12 cellular contexts compared by ENCODE assay signal in genomic region chr22:21074092-21074715, GRCh38. TPM values are rescaled to one million over a fixed set of nuclear protein-coding genes. Genes with fewer than 3 reads are reported as not detected.
DNase-seq lines count a peak whose midpoint lies in the region; ATAC-seq and TF ChIP-seq lines count a peak whose summit lies in the region.
"Had no signal": no experiment of that assay in that cellular context is flagged by ENCODE, and none has a peak within 500 bp of the region (broad histone marks: within the 10 kb centered on the region; RNA-seq: fewer than 3 reads in every experiment).

No MANE protein-coding gene starts in this region.

- ATAC-seq in T-helper 17 cell (peak; percentile 32), HG03175 (IDR thresholded peaks at IDR 0.05; ENCODE audit: unreplicated experiment) (no peak)
- ATAC-seq in activated CD8-positive, alpha-beta T cell treated with anti-CD3 and anti-CD28 coated beads for 36 hours, result no peak

- H3K27me3 Mint-ChIP-seq in T-helper 17 cell, result peaks cover 11% of the 10 kb centered on the region
- H3K27me3 Mint-ChIP-seq in activated CD4-positive, alpha-beta memory T cell treated with anti-CD3 and anti-CD28 coated beads, Interleukin-2, amount 10 ng/mL, durations not matched to agents 7 days and 5 days, result peaks cover 1% of the 10 kb centered on the region
- H3K27me3 Mint-ChIP-seq in activated CD8-positive, alpha-beta T cell treated with anti-CD3 and anti-CD28 coated beads for 36 hours, result no peaks in the 10 kb centered on the region

- H3K36me3 Mint-ChIP-seq in T-helper 17 cell (ENCODE audit: low read depth), result no peaks in the 10 kb centered on the region
- H3K36me3 Mint-ChIP-seq in activated CD4-positive, alpha-beta memory T cell treated with anti-CD3 and anti-CD28 coated beads, Interleukin-2, amount 10 ng/mL, durations not matched to agents 7 days and 5 days (ENCODE audit: low read depth), result no peaks in the 10 kb centered on the region
- H3K36me3 Mint-ChIP-seq in activated CD8-positive, alpha-beta T cell treated with anti-CD3 and anti-CD28 coated beads for 36 hours (ENCODE audit: low read depth), result no peaks in the 10 kb centered on the region

- H3K27ac Mint-ChIP-seq in T-helper 17 cell, result no peak overlapping the region
- H3K27ac Mint-ChIP-seq in activated CD4-positive, alpha-beta memory T cell treated with anti-CD3 and anti-CD28 coated beads, Interleukin-2, amount 10 ng/mL, durations not matched to agents 7 days and 5 days, result no peak overlapping the region
- no peak overlapping the region for H3K27ac Mint-ChIP-seq in activated CD8-positive, alpha-beta T cell treated with anti-CD3 and anti-CD28 coated beads for 36 hours

- intact Hi-C loops in activated CD8-positive, alpha-beta T cell treated with anti-CD3 and anti-CD28 coated beads for 36 hours (cut with micrococcal nuclease), result no loop called here

- no peak overlapping the region for H3K4me3 ChIP-seq in AG04449 (ENCODE audit: low read depth, low read length)
- H3K4me3 ChIP-seq: BLaER1 treated with 17β-estradiol and CSF1 and Interleukin-3, amounts not matched to agents 10 nM and 100 nM; dorsolateral prefrontal cortex had no signal

- DNase-seq in AG04449 (ENCODE audit: low read depth, low spot score) (peak; percentile 21), HS-5 (ENCODE audit: low read depth) (peak; percentile 87), T-helper 17 cell (no peak), fibroblast of the conjunctiva (ENCODE audit: low read depth) (peak; percentile 23), NCI-H2107 treated with DMSO at 0.1 percent for 48 hours (lab: John Stamatoyannopoulos, UW; ENCODE audit: unreplicated experiment) (no peak)
- no peak for DNase-seq in activated CD4-positive, alpha-beta memory T cell treated with anti-CD3 and anti-CD28 coated beads, Interleukin-2, amount 10 ng/mL, durations not matched to agents 7 days and 5 days
- DNase-seq in activated CD8-positive, alpha-beta T cell treated with anti-CD3 and anti-CD28 coated beads for 36 hours, result no peak
- DNase-seq: NCI-H187 treated with DMSO at 0.1 percent for 48 hours, T-helper 1 cell had no signal

- H3K9me3 Mint-ChIP-seq in activated CD4-positive, alpha-beta memory T cell treated with anti-CD3 and anti-CD28 coated beads, Interleukin-2, amount 10 ng/mL, durations not matched to agents 7 days and 5 days, result no peaks in the 10 kb centered on the region
- H3K9me3 Mint-ChIP-seq in activated CD8-positive, alpha-beta T cell treated with anti-CD3 and anti-CD28 coated beads for 36 hours, result no peaks in the 10 kb centered on the region

- no peak overlapping the region for H3K4me3 Mint-ChIP-seq in T-helper 17 cell
- no peak overlapping the region for H3K4me3 Mint-ChIP-seq in activated CD4-positive, alpha-beta memory T cell treated with anti-CD3 and anti-CD28 coated beads, Interleukin-2, amount 10 ng/mL, durations not matched to agents 7 days and 5 days
- no peak overlapping the region for H3K4me3 Mint-ChIP-seq in activated CD8-positive, alpha-beta T cell treated with anti-CD3 and anti-CD28 coated beads for 36 hours

- no peaks in the 10 kb centered on the region for H3K4me1 Mint-ChIP-seq in T-helper 17 cell
- peaks cover 6% of the 10 kb centered on the region for H3K4me1 Mint-ChIP-seq in activated CD4-positive, alpha-beta memory T cell treated with anti-CD3 and anti-CD28 coated beads, Interleukin-2, amount 10 ng/mL, durations not matched to agents 7 days and 5 days
- H3K4me1 Mint-ChIP-seq in activated CD8-positive, alpha-beta T cell treated with anti-CD3 and anti-CD28 coated beads for 36 hours (ENCODE audit: low read depth), result no peaks in the 10 kb centered on the region

- TF ChIP-seq CTCF in AG04449 (IDR thresholded peaks at IDR 0.05; ENCODE audit: insufficient read depth, low read length, missing control alignments), result no peak
- no peak for TF ChIP-seq CTCF in activated CD8-positive, alpha-beta T cell treated with anti-CD3 and anti-CD28 coated beads for 36 hours (IDR thresholded peaks at IDR 0.05)

- CTCF ChIA-PET in AG04449 (lab: Yijun Ruan, JAX), result interaction anchor here (0.7 kb wide), 1 partner anchor 30 kb away, joined by 3 read pairs; no protein-coding TSS in a partner anchor
- CTCF ChIA-PET in activated CD4-positive, alpha-beta memory T cell treated with anti-CD3 and anti-CD28 coated beads, Interleukin-2, amount 10 ng/mL, durations not matched to agents 7 days and 5 days (lab: Charles Lee), result no interaction called here
- CTCF ChIA-PET in activated CD8-positive, alpha-beta T cell treated with anti-CD3 and anti-CD28 coated beads for 36 hours (lab: Charles Lee), result no interaction called here

- H3K9me3 ChIP-seq in T-helper 17 cell (ENCODE audit: control insufficient read depth, low read length, poor library complexity, severe bottlenecking), result no peaks in the 10 kb centered on the region

- POLR2A ChIA-PET in AG04449 (lab: Yijun Ruan, JAX), result interaction anchor here (1.1 kb wide), 1 partner anchor 37 kb away, joined by 3 read pairs; no protein-coding TSS in a partner anchor
- POLR2A ChIA-PET in activated CD4-positive, alpha-beta memory T cell treated with anti-CD3 and anti-CD28 coated beads, Interleukin-2, amount 10 ng/mL, durations not matched to agents 7 days and 5 days (lab: Charles Lee), result no interaction called here
- POLR2A ChIA-PET in activated CD8-positive, alpha-beta T cell treated with anti-CD3 and anti-CD28 coated beads for 36 hours (lab: Charles Lee), result interaction anchor here (0.5 kb wide), 1 partner anchor 7 kb away, joined by 3 read pairs; no protein-coding TSS in a partner anchor

RNA-seq across cellular contexts. Expression of gene LRRC74B, which starts 28.5 kb away (rescaled TPM):
- under 1 TPM in 1 of 2 donors, not detected in 1; 0.10 TPM for total RNA-seq in T-helper 17 cell
- not detected for total RNA-seq in activated CD4-positive, alpha-beta memory T cell treated with anti-CD3 and anti-CD28 coated beads, Interleukin-2, amount 10 ng/mL, durations not matched to agents 7 days and 5 days
- total RNA-seq in activated CD8-positive, alpha-beta T cell treated with anti-CD3 and anti-CD28 coated beads for 36 hours, result not detected

RNA-seq across cellular contexts. Expression of gene SLC7A4, which starts 41.8 kb away (rescaled TPM):
- total RNA-seq in T-helper 17 cell, result under 1 TPM; 0.13 to 0.15 TPM
- total RNA-seq in activated CD4-positive, alpha-beta memory T cell treated with anti-CD3 and anti-CD28 coated beads, Interleukin-2, amount 10 ng/mL, durations not matched to agents 7 days and 5 days, result not detected
- total RNA-seq in activated CD8-positive, alpha-beta T cell treated with anti-CD3 and anti-CD28 coated beads for 36 hours, result not detected

RNA-seq across cellular contexts. Expression of gene P2RX6, which starts 59.2 kb away (rescaled TPM):
- 1 to 10 TPM in 1 of 2 donors, under 1 TPM in 1; 0.39 to 1.0 TPM for total RNA-seq in T-helper 17 cell
- total RNA-seq in activated CD4-positive, alpha-beta memory T cell treated with anti-CD3 and anti-CD28 coated beads, Interleukin-2, amount 10 ng/mL, durations not matched to agents 7 days and 5 days, result under 1 TPM; 0.08 to 0.23 TPM
- under 1 TPM; 0.22 to 0.25 TPM for total RNA-seq in activated CD8-positive, alpha-beta T cell treated with anti-CD3 and anti-CD28 coated beads for 36 hours

Comparison
In these comparisons a context has a peak if more than half of its experiments do, and no peak if none do; other contexts are left out.
1. DNase-seq: peak in AG04449 (single experiment), HS-5 (single experiment) and fibroblast of the conjunctiva (single experiment); none in T-helper 17 cell (0 of 3), NCI-H2107 treated with DMSO at 0.1 percent for 48 hours (single experiment), activated CD4-positive, alpha-beta memory T cell treated with anti-CD3 and anti-CD28 coated beads, Interleukin-2, amount 10 ng/mL, durations not matched to agents 7 days and 5 days (single experiment) and activated CD8-positive, alpha-beta T cell treated with anti-CD3 and anti-CD28 coated beads for 36 hours (single experiment).